In genomic region chr1:117892512-117892911, GRCh38 we compare ENCODE assay signal across 18 cellular contexts. TPM values are rescaled to one million over a fixed set of nuclear protein-coding genes. Genes with fewer than 3 reads are reported as not detected.
A peak's percentile ranks its signal among the peaks of the same experiment; 100 is the strongest.
DNase-seq lines count a peak whose midpoint lies in the region; ATAC-seq and FAIRE-seq lines count a peak whose summit lies in the region.
"Had no signal": no experiment of that assay in that cellular context is flagged by ENCODE, and none has a peak within 500 bp of the region (broad histone marks: within the 10 kb centered on the region; RNA-seq: fewer than 3 reads in every experiment).

No MANE protein-coding gene starts in this region.

- H3K27ac ChIP-seq in SJCRH30: no peak overlapping the region
- H3K27ac ChIP-seq: GM23248 had no signal

- peaks cover 4% of the 10 kb centered on the region; the same call in 1 of the 2 replicates for H3K4me1 ChIP-seq in SJCRH30

- no peak overlapping the region for H3K4me3 ChIP-seq in SJCRH30
- H3K4me3 ChIP-seq: GM12878, GM23248 had no signal

- peaks cover 42% of the 10 kb centered on the region for H3K36me3 ChIP-seq in SJCRH30

- ATAC-seq in GM18907 (IDR thresholded peaks at IDR 0.05; ENCODE audit: unreplicated experiment) (peak; percentile 62), HG03354 (IDR thresholded peaks at IDR 0.05; ENCODE audit: poor library complexity, severe bottlenecking, unreplicated experiment) (peak; percentile 71), left cardiac atrium (no peak), HG02852 (IDR thresholded peaks at IDR 0.05; ENCODE audit: unreplicated experiment) (no peak)
- ATAC-seq: GM12878, HCT116 had no signal

- intact Hi-C loops in left cardiac atrium (cut with DNase I): loop anchor here in 1 of 2 donors (10.0 kb wide), 1 partner anchor 358 kb away; no protein-coding TSS in a partner anchor

- H3K9me3 ChIP-seq in SJCRH30 (replicated peaks): no peaks in the 10 kb centered on the region

- H3K27me3 ChIP-seq in SJCRH30: no peaks in the 10 kb centered on the region

- DNase-seq in renal cortical epithelial cell (ENCODE audit: low read depth) (peak; percentile 32), left cardiac atrium (no peak), SJCRH30 (no peak)
- DNase-seq: C1 segment of cervical spinal cord; Calu3; CD4-positive, alpha-beta T cell; DMS 273 treated with DMSO at 0.1 percent for 48 hours; GM23248 had no signal

- FAIRE-seq in islet of Langerhans (lab: Jason Lieb, UNC): peak; percentile 43
- FAIRE-seq: A204.1, GM12878, GM18507, GM19239, H54 had no signal

RNA-seq across cellular contexts. Expression of gene GDAP2, which starts 36.9 kb away (rescaled TPM):
- 17.0 and 38.1 TPM in 2 replicates for total RNA-seq in renal cortical epithelial cell
- 10 to 100 TPM; 16.4 to 20.0 TPM for total RNA-seq in left cardiac atrium
- total RNA-seq in SJCRH30 (2014; rRNA removed; shearing (Covaris generic)): 33.6 and 34.6 TPM in 2 replicates

RNA-seq across cellular contexts. Expression of gene WDR3, which starts 37.0 kb away (rescaled TPM):
- total RNA-seq in renal cortical epithelial cell (20.5 and 47.1 TPM in 2 replicates), left cardiac atrium (10 to 100 TPM; 11.9 to 22.6 TPM)
- total RNA-seq in SJCRH30 (2014; rRNA removed; shearing (Covaris generic)): 57.7 and 60.8 TPM in 2 replicates

Comparison
In these comparisons a context has a peak if more than half of its experiments do, and no peak if none do; other contexts are left out.
1. ATAC-seq: peak in GM18907 (single experiment) and HG03354 (single experiment); none in left cardiac atrium (0 of 2) and HG02852 (single experiment).